In the genomic region with DNA sequence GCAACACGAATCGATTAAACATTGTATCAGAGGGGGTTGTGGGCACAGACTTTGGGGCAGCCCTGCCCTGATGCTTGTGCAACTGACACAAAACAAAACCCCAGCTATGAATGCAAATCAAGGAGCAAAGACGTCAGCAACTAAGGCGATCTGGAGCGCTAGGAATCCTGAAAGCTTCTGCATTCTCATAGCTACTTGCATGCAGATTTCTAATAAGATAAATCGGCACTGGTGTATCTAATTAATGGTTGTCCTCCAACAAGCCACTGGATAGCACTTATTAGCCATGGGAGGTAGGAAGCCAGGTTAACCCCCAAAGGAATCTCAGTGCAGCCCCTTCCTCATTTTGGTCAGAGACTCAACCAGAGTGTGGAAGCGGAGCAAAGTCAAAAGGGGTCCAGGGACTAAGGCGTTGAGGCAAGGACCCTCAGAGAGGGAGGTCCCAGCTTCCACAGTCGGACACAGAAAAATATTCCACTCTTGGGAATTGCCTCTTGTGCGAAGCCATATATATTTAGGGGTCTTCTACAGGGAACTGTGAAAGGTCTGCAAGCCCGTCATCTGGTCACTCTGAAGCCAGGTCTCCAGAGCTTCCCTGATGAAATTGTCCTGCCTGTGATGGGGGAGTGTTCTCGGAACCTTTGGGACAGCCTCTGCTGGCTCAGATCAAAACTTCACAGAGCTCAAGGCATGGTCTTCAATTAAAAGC, we compare ENCODE assay signal across 9 cellular contexts.
A peak's percentile ranks its signal among the peaks of the same experiment; 100 is the strongest.
DNase-seq lines count a peak whose midpoint lies in the region; ATAC-seq and TF ChIP-seq lines count a peak whose summit lies in the region.
"Had no signal": no experiment of that assay in that cellular context is flagged by ENCODE, and none has a peak within 500 bp of the region (broad histone marks: within the 10 kb centered on the region; RNA-seq: fewer than 3 reads in every experiment).

No MANE protein-coding gene starts in this region.

- H3K36me3 Mint-ChIP-seq in Calu3 (ENCODE audit: insufficient read depth, unreplicated experiment) = peaks cover 9% of the 10 kb centered on the region

- peak; percentile 35; the same call in 2 of the 3 replicates for ATAC-seq in RWPE2 (ENCODE audit: low read depth)
- no peak for ATAC-seq in gastroesophageal sphincter
- ATAC-seq in right lobe of liver = no peak
- no peak for ATAC-seq in HG02970 (IDR thresholded peaks at IDR 0.05; ENCODE audit: low FRiP score, unreplicated experiment)

- no peak overlapping the region for H3K9ac ChIP-seq in rectal smooth muscle tissue (ENCODE audit: low read length)

- H3K4me1 ChIP-seq in RWPE2 (ENCODE audit: insufficient read depth, poor library complexity, severe bottlenecking) = no peaks in the 10 kb centered on the region
- peaks cover 0 to 53% (median 13%) of the 10 kb centered on the region in 3 donors for H3K4me1 ChIP-seq in gastroesophageal sphincter
- peaks cover 17% of the 10 kb centered on the region for H3K4me1 ChIP-seq in rectal smooth muscle tissue (ENCODE audit: control insufficient read depth, insufficient read depth, low read length)
- no peaks in the 10 kb centered on the region for H3K4me1 ChIP-seq in right lobe of liver

- TF ChIP-seq CTCF in Calu3 (IDR thresholded peaks at IDR 0.05; ENCODE audit: unreplicated experiment) = no peak
- TF ChIP-seq CTCF in RWPE2 (IDR thresholded peaks at IDR 0.05; ENCODE audit: poor library complexity, severe bottlenecking) = no peak
- no peak for TF ChIP-seq CTCF in gastroesophageal sphincter (IDR thresholded peaks at IDR 0.05)
- TF ChIP-seq CTCF in right lobe of liver (IDR thresholded peaks at IDR 0.05) = no peak

- no peaks in the 10 kb centered on the region for H3K36me3 ChIP-seq in RWPE2 (ENCODE audit: low read depth)
- H3K36me3 ChIP-seq in gastroesophageal sphincter = no peaks in the 10 kb centered on the region
- no peaks in the 10 kb centered on the region for H3K36me3 ChIP-seq in rectal smooth muscle tissue (ENCODE audit: control insufficient read depth, insufficient read depth, low read length)
- no peaks in the 10 kb centered on the region for H3K36me3 ChIP-seq in right lobe of liver

- peak; percentile 2 for TF ChIP-seq EP300 in gastroesophageal sphincter (IDR thresholded peaks at IDR 0.05)

- H3K27ac ChIP-seq in RWPE2 (ENCODE audit: poor library complexity, severe bottlenecking) (peak overlapping the region; percentile 31), gastroesophageal sphincter (peak overlapping the region in 3 of 4 donors; percentile 2 to 90 (median 81)), rectal smooth muscle tissue (ENCODE audit: low read depth, low read length) (peak overlapping the region; percentile 67), right lobe of liver (no peak overlapping the region)

- H3K27me3 Mint-ChIP-seq in Calu3 (ENCODE audit: unreplicated experiment) = peaks cover 67% of the 10 kb centered on the region

- WGBS in gastroesophageal sphincter (ENCODE audit: low coverage in 1 of 2), 2 donors = 0 to 8% methylated on average over 2 to 8 of the region's 12 CpGs
- 19% methylated on average over 10 of the region's 12 CpGs for WGBS in right lobe of liver (ENCODE audit: insufficient coverage, low coverage, low lambda C conversion rate, missing lambda C conversion rate)

- no TSS peak for BruUV-seq in Calu3 (replicated peaks; lab: Mats Ljungman, UMichigan)

- intact Hi-C loops in Calu3 (cut with micrococcal nuclease; ENCODE audit: unreplicated experiment) (no loop called here), right lobe of liver (cut with DNase I) (no loop called here)

- H3K4me1 Mint-ChIP-seq in Calu3 (ENCODE audit: low read depth, unreplicated experiment) = peaks cover 6% of the 10 kb centered on the region
- H3K4me1 Mint-ChIP-seq: memory B cell had no signal

- H3K27ac Mint-ChIP-seq in Calu3 (ENCODE audit: unreplicated experiment) = no peak overlapping the region
- H3K27ac Mint-ChIP-seq: memory B cell had no signal

- H3K9me3 ChIP-seq in RWPE2 (ENCODE audit: severe bottlenecking) = no peaks in the 10 kb centered on the region
- H3K9me3 ChIP-seq in gastroesophageal sphincter = no peaks in the 10 kb centered on the region
- H3K9me3 ChIP-seq in right lobe of liver = no peaks in the 10 kb centered on the region

- H3K9me3 Mint-ChIP-seq in Calu3 (ENCODE audit: low read depth, unreplicated experiment) = no peaks in the 10 kb centered on the region
- H3K9me3 Mint-ChIP-seq: memory B cell had no signal

- CTCF ChIA-PET in Calu3 (lab: Charles Lee) = interaction anchor here (0.9 to 1.5 kb wide), 2 partner anchors 91 to 345 kb away, joined by 3 to 7 read pairs; no protein-coding TSS in a partner anchor

- TF ChIP-seq POLR2A in gastroesophageal sphincter (IDR thresholded peaks at IDR 0.05) = no peak
- no peak for TF ChIP-seq POLR2A in right lobe of liver (IDR thresholded peaks at IDR 0.05)

- H3K27me3 ChIP-seq in RWPE2 (ENCODE audit: insufficient read depth, poor library complexity, severe bottlenecking) (peaks cover 18% of the 10 kb centered on the region), gastroesophageal sphincter (peaks cover 62% of the 10 kb centered on the region), rectal smooth muscle tissue (ENCODE audit: control insufficient read depth, insufficient read depth, low read length) (peaks cover 8% of the 10 kb centered on the region), right lobe of liver (peaks cover 0 to 16% of the 10 kb centered on the region in 2 donors)

- H3K4me3 Mint-ChIP-seq in Calu3 (ENCODE audit: low read depth, unreplicated experiment) = peak overlapping the region; percentile 55
- H3K4me3 Mint-ChIP-seq: memory B cell had no signal

- DNase-seq in Calu3 (no peak), RWPE2 (ENCODE audit: low spot score) (no peak), right lobe of liver (no peak), NCI-H446 (lab: John Stamatoyannopoulos, UW) (no peak)
- no peak for DNase-seq in activated CD4-positive, CD25-positive, alpha-beta regulatory T cell treated with anti-CD3 and anti-CD28 coated beads, Interleukin-2, amount 50 U/mL, for 72 hours

- H3K4me3 ChIP-seq in RWPE2 (ENCODE audit: severe bottlenecking) = no peak overlapping the region
- peak overlapping the region; percentile 36 to 55 for H3K4me3 ChIP-seq in gastroesophageal sphincter
- H3K4me3 ChIP-seq in rectal smooth muscle tissue (ENCODE audit: low read length) = peak overlapping the region; percentile 68
- H3K4me3 ChIP-seq in right lobe of liver = no peak overlapping the region

Comparison
In these comparisons a context has a peak if more than half of its experiments do, and no peak if none do; other contexts are left out.
1. H3K27ac ChIP-seq: peak in RWPE2 (single experiment), gastroesophageal sphincter (3 of 4) and rectal smooth muscle tissue (single experiment); none in right lobe of liver (0 of 3).
2. H3K4me3 ChIP-seq: peak in gastroesophageal sphincter (2 of 2) and rectal smooth muscle tissue (single experiment); none in RWPE2 (single experiment) and right lobe of liver (0 of 3).